ENCODE assay signal across 18 cellular contexts in genomic region chrX:2404816-2405215, GRCh38.
A peak's percentile ranks its signal among the peaks of the same experiment; 100 is the strongest.
DNase-seq lines count a peak whose midpoint lies in the region; TF ChIP-seq lines count a peak whose summit lies in the region.
"Had no signal": no experiment of that assay in that cellular context is flagged by ENCODE, and none has a peak within 500 bp of the region (broad histone marks: within the 10 kb centered on the region; RNA-seq: fewer than 3 reads in every experiment).

No MANE protein-coding gene starts in this region.

- no peak overlapping the region for H2AFZ ChIP-seq in mesenchymal stem cell (ENCODE audit: low read depth, low read length)

- H2BK15ac ChIP-seq in mesenchymal stem cell (ENCODE audit: low read depth, poor library complexity, severe bottlenecking): no peak overlapping the region

- H3K14ac ChIP-seq in mesenchymal stem cell (ENCODE audit: low read length in 2 of 2): no peak overlapping the region

- peaks cover 0 to 4% of the 10 kb centered on the region in 2 donors for H3K4me1 Mint-ChIP-seq in immature natural killer cell

- no peak overlapping the region for H4K8ac ChIP-seq in mesenchymal stem cell (ENCODE audit: low read length)

- no peak overlapping the region for H3K4ac ChIP-seq in mesenchymal stem cell (ENCODE audit: low read depth in 1 of 2, low read length in 2 of 2)

- H2BK12ac ChIP-seq in mesenchymal stem cell (ENCODE audit: low read length in 2 of 2): no peak overlapping the region

- H3K27ac ChIP-seq in VCaP (peak overlapping the region; percentile 55), mesenchymal stem cell (ENCODE audit: low read length, poor library complexity, severe bottlenecking) (no peak overlapping the region), prostate gland (no peak overlapping the region)
- H3K27ac ChIP-seq: C4-2B, KMS-11 had no signal

- no peak for TF ChIP-seq POLR2A in prostate gland (IDR thresholded peaks at IDR 0.05)

- H3K4me1 ChIP-seq in mesenchymal stem cell (ENCODE audit: control insufficient read depth, insufficient read depth, low read depth, low read length): peaks cover 5% of the 10 kb centered on the region
- H3K4me1 ChIP-seq in prostate gland (replicated peaks): no peaks in the 10 kb centered on the region

- H3K79me1 ChIP-seq in mesenchymal stem cell (replicated peaks; ENCODE audit: low read length, poor library complexity, severe bottlenecking): peaks cover 31% of the 10 kb centered on the region

- no peak overlapping the region for H2BK5ac ChIP-seq in mesenchymal stem cell (ENCODE audit: low read depth, low read length, poor library complexity, severe bottlenecking)

- peaks cover 24 to 34% (median 33%) of the 10 kb centered on the region in 3 donors for H3K36me3 Mint-ChIP-seq in immature natural killer cell

- no peak overlapping the region for H3K9ac ChIP-seq in mesenchymal stem cell (ENCODE audit: low read length)
- H3K9ac ChIP-seq: KMS-11 had no signal

- H3K4me3 ChIP-seq in mesenchymal stem cell (ENCODE audit: insufficient read depth in 1 of 2, low read depth in 1 of 2, low read length in 2 of 2): no peak overlapping the region
- H3K4me3 ChIP-seq in prostate gland: no peak overlapping the region
- H3K4me3 ChIP-seq: A549 had no signal

- H2AK5ac ChIP-seq in mesenchymal stem cell (ENCODE audit: low read length, severe bottlenecking): peak overlapping the region; percentile 82

- no peak overlapping the region for H3K18ac ChIP-seq in mesenchymal stem cell (ENCODE audit: low read depth in 1 of 2, low read length in 2 of 2)

- H3K27ac Mint-ChIP-seq in immature natural killer cell: no peak overlapping the region

- H3K4me2 ChIP-seq in mesenchymal stem cell (ENCODE audit: low read length, poor library complexity, severe bottlenecking): no peak overlapping the region
- H3K4me2 ChIP-seq: A549, KMS-11 had no signal

- H3K36me3 ChIP-seq in mesenchymal stem cell (ENCODE audit: control insufficient read depth in 1 of 2, insufficient read depth in 2 of 2, low read depth in 1 of 2, low read length in 2 of 2) (peaks cover 23 to 39% of the 10 kb centered on the region in 2 experiments), prostate gland (peaks cover 0 to 6% of the 10 kb centered on the region in 2 donors)

- H3K27me3 ChIP-seq in mesenchymal stem cell (ENCODE audit: control insufficient read depth in 1 of 2, insufficient read depth in 1 of 2, low read length in 2 of 2) (no peaks in the 10 kb centered on the region), prostate gland (replicated peaks; ENCODE audit: insufficient read depth) (no peaks in the 10 kb centered on the region)

- H4K91ac ChIP-seq in mesenchymal stem cell (ENCODE audit: low read length): no peak overlapping the region

- H3K23ac ChIP-seq in mesenchymal stem cell (ENCODE audit: low read length in 2 of 2): no peak overlapping the region

- H3K27me3 Mint-ChIP-seq in immature natural killer cell (ENCODE audit: low read depth in 3 of 3): no peaks in the 10 kb centered on the region

- no peak overlapping the region for H2BK120ac ChIP-seq in mesenchymal stem cell (ENCODE audit: low read depth, low read length)

- peaks cover 0 to 8% (median 0%) of the 10 kb centered on the region in 6 donors for H3K9me3 Mint-ChIP-seq in immature natural killer cell

- WGBS in mesenchymal stem cell: 91% methylated on average over 7 of the region's 7 CpGs
- 71% methylated on average over 7 of the region's 7 CpGs for WGBS in prostate gland

- H3K9me3 ChIP-seq in mesenchymal stem cell (ENCODE audit: control insufficient read depth, low read length) (peaks cover 4% of the 10 kb centered on the region), prostate gland (no peaks in the 10 kb centered on the region)
- H3K9me3 ChIP-seq: A549 had no signal

- intact Hi-C loops in prostate gland (cut with DNase I): loop anchor here (5.0 kb wide), 1 partner anchor 92 kb away; no protein-coding TSS in a partner anchor

- H3K4me3 Mint-ChIP-seq in immature natural killer cell: no peak overlapping the region

- TF ChIP-seq CTCF in VCaP (conservative IDR thresholded peaks at IDR 0.05): no peak
- no peak for TF ChIP-seq CTCF in prostate gland (IDR thresholded peaks at IDR 0.05)

- peak; percentile 65 for DNase-seq in D341Med (ENCODE audit: low spot score)
- DNase-seq in mesenchymal stem cell: no peak
- DNase-seq in prostate gland (ENCODE audit: low spot score): peak; percentile 17
- no peak for DNase-seq in NCI-H2227 treated with DMSO at 0.1 percent for 48 hours (lab: John Stamatoyannopoulos, UW)
- no peak for DNase-seq in SIG-M5 (lab: John Stamatoyannopoulos, UW)
- DNase-seq in immature natural killer cell: no peak
- DNase-seq: GF-D8, H7, NCI-H1048, NCI-H1436 treated with DMSO at 0.1 percent for 48 hours, NCI-H2029 treated with DMSO at 0.1 percent for 48 hours, NCI-H510A, NCI-H774, PC-3 had no signal

Comparison
In these comparisons a context has a peak if more than half of its experiments do, and no peak if none do; other contexts are left out.
1. DNase-seq: peak in D341Med (single experiment) and prostate gland (single experiment); none in mesenchymal stem cell (single experiment), NCI-H2227 treated with DMSO at 0.1 percent for 48 hours (single experiment), SIG-M5 (single experiment) and immature natural killer cell (0 of 3).